Comparison of ENCODE assay signal across 1 cellular context in genomic region chr6:9520417-9521151, GRCh38.
TF ChIP-seq lines count a peak whose summit lies in the region.

No MANE protein-coding gene starts in this region.

TF ChIP-seq in GM12878, 131 proteins besides CTCF, POLR2A, EP300 and RAD21 (continued from another document):
- TF ChIP-seq CBX3 (IDR thresholded peaks at IDR 0.05; ENCODE audit: borderline replicate concordance, low read depth) (no peak), ESRRA (IDR thresholded peaks at IDR 0.05; ENCODE audit: low read length) (no peak), IKZF2 (IDR thresholded peaks at IDR 0.05) (0 out of 4 replicates have a peak, but pooled peaks have one; percentile 34 to 39), HDAC2 (IDR thresholded peaks at IDR 0.05) (no peak), ATF2 (IDR thresholded peaks at IDR 0.05; ENCODE audit: low read length) (peak; percentile 80), ZNF592 (IDR thresholded peaks at IDR 0.05) (no peak), KAT2A (conservative IDR thresholded peaks at IDR 0.05; ENCODE audit: control insufficient read depth, low read depth, low read length) (no peak), HDAC6 (IDR thresholded peaks at IDR 0.05; ENCODE audit: unreplicated experiment) (no peak), CBFB (IDR thresholded peaks at IDR 0.05; ENCODE audit: low read depth) (no peak), RUNX3 (IDR thresholded peaks at IDR 0.05; ENCODE audit: low read length) (peak; percentile 69), HDGF (IDR thresholded peaks at IDR 0.05) (0 out of 2 replicates have a peak, but pooled peaks have one; percentile 30), JUNB (IDR thresholded peaks at IDR 0.05) (peak; percentile 91), FOXM1 (IDR thresholded peaks at IDR 0.05; ENCODE audit: low read depth, low read length) (peak; percentile 78; the same call in 1 of the 2 replicates), NBN (IDR thresholded peaks at IDR 0.05) (peak; percentile 38; the same call in 1 of the 2 replicates), GABPA (IDR thresholded peaks at IDR 0.05; ENCODE audit: low read depth) (no peak), ZNF622 (IDR thresholded peaks at IDR 0.05) (no peak), CREM (IDR thresholded peaks at IDR 0.05; ENCODE audit: low read depth) (peak; percentile 68), MEF2A (IDR thresholded peaks at IDR 0.05; ENCODE audit: insufficient read depth, low read depth, low read length) (peak; percentile 48; the same call in 1 of the 2 replicates), ETV6 (conservative IDR thresholded peaks at IDR 0.05 in 1 of 2, IDR thresholded peaks at IDR 0.05 in 1 of 2; ENCODE audit: borderline replicate concordance in 1 of 2, low read depth in 1 of 2) (peak in 1 of 2 experiments; percentile 20; a peak in 1 of 4 replicates), RELA (IDR thresholded peaks at IDR 0.05; ENCODE audit: borderline replicate concordance, partially characterized antibody) (no peak), ZNF24 (IDR thresholded peaks at IDR 0.05) (no peak)
